In the genomic region with DNA sequence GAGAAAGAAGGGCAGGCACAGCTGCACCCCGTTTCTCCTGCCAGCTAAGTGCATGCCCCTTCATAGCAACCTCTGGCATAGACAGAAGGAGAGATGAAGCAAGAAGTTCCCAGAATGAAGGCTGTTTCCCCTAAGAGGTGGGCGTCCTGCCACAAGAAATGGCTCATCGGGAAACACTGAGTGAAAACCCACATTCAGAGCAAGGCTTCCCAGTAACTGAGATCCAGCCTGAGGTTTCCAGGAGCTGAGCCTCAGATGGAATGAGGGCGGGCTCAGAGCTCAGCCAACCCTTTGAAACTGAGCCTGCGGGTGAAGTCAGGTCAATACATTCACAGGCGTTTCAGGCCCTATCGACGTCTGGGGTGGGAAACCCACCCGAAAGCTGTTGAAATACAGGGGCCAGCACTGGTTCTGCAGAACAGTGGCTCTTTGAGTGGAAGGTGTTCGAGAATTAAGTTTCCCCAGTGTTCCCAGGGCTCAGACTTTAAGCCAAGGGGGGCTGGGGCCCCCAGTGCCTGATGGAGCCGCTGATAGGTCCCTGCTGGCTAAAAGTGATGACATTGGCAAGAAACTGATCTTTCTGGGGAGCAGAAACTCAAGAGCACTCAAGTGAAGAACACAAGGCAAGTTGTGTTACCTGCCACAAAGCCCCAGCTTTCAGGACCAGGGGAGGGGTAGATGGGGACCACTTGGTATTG, we compare ENCODE assay signal across 12 cellular contexts.
DNase-seq lines count a peak whose midpoint lies in the region; ATAC-seq and TF ChIP-seq lines count a peak whose summit lies in the region.
"Had no signal": no experiment of that assay in that cellular context is flagged by ENCODE, and none has a peak within 500 bp of the region (broad histone marks: within the 10 kb centered on the region; RNA-seq: fewer than 3 reads in every experiment).

No MANE protein-coding gene starts in this region.

- no peaks in the 10 kb centered on the region for H3K36me3 Mint-ChIP-seq in activated CD4-positive, alpha-beta memory T cell treated with anti-CD3 and anti-CD28 coated beads for 36 hours
- H3K36me3 Mint-ChIP-seq in activated CD4-positive, alpha-beta memory T cell treated with anti-CD3 and anti-CD28 coated beads, Interleukin-2, amount 10 ng/mL, durations not matched to agents 7 days and 5 days (ENCODE audit: low read depth), result no peaks in the 10 kb centered on the region

- H3K27ac ChIP-seq in muscle layer of duodenum (ENCODE audit: low read length) (peak overlapping the region; percentile 64), thoracic aorta (peak overlapping the region; percentile 39 to 40)
- H3K27ac ChIP-seq: BLaER1 treated with 17β-estradiol and CSF1 and Interleukin-3, amounts not matched to agents 10 nM and 100 nM; HL-60 had no signal

- no peaks in the 10 kb centered on the region for H3K9me3 ChIP-seq in muscle layer of duodenum (ENCODE audit: control insufficient read depth in 1 of 2, low read length in 2 of 2)
- H3K9me3 ChIP-seq in thoracic aorta, result no peaks in the 10 kb centered on the region
- H3K9me3 ChIP-seq: BLaER1 treated with 17β-estradiol and CSF1 and Interleukin-3, amounts not matched to agents 10 nM and 100 nM had no signal

- H3K27me3 ChIP-seq in muscle layer of duodenum (ENCODE audit: low read depth, low read length) (no peaks in the 10 kb centered on the region), thoracic aorta (replicated peaks; ENCODE audit: insufficient read depth) (no peaks in the 10 kb centered on the region)
- H3K27me3 ChIP-seq: BLaER1 treated with 17β-estradiol and CSF1 and Interleukin-3, amounts not matched to agents 10 nM and 100 nM had no signal

- CTCF ChIA-PET in activated CD4-positive, alpha-beta memory T cell treated with anti-CD3 and anti-CD28 coated beads for 36 hours (lab: Charles Lee), result no interaction called here
- CTCF ChIA-PET in activated CD4-positive, alpha-beta memory T cell treated with anti-CD3 and anti-CD28 coated beads, Interleukin-2, amount 10 ng/mL, durations not matched to agents 7 days and 5 days (lab: Charles Lee), result no interaction called here

- intact Hi-C loops in activated CD4-positive, alpha-beta memory T cell treated with anti-CD3 and anti-CD28 coated beads for 36 hours (cut with micrococcal nuclease), result no loop called here

- peak; percentile 39 for DNase-seq in activated CD4-positive, alpha-beta memory T cell treated with anti-CD3 and anti-CD28 coated beads for 36 hours
- no peak for DNase-seq in activated CD4-positive, alpha-beta memory T cell treated with anti-CD3 and anti-CD28 coated beads, Interleukin-2, amount 10 ng/mL, durations not matched to agents 7 days and 5 days
- DNase-seq in fibroblast of mammary gland (ENCODE audit: low read depth) (peak; percentile 96), thoracic aorta (ENCODE audit: low spot score) (peak; percentile 74), germinal center (ENCODE audit: low spot score) (no peak), NCI-H345 (lab: John Stamatoyannopoulos, UW) (no peak)
- DNase-seq: activated CD4-positive, alpha-beta T cell treated with anti-CD3 and anti-CD28 coated beads, Interleukin-2, amount 50 U/mL, for 4 hours; NK-92 treated with Interleukin-12 subunit alpha and Interleukin-12 subunit beta, amount 100 ng/mL, for 24 hours had no signal

- ATAC-seq in thoracic aorta (ENCODE audit: insufficient number of reproducible peaks, low FRiP score, low read depth) (peak; percentile 39), GM21723 (IDR thresholded peaks at IDR 0.05; ENCODE audit: unreplicated experiment) (no peak)

- H3K4me1 ChIP-seq in muscle layer of duodenum (ENCODE audit: control insufficient read depth in 1 of 2, insufficient read depth in 2 of 2, low read length in 2 of 2), result peaks cover 8 to 21% of the 10 kb centered on the region in 2 donors
- peaks cover 11 to 25% of the 10 kb centered on the region in 2 donors for H3K4me1 ChIP-seq in thoracic aorta (ENCODE audit: control insufficient read depth in 1 of 2, low read depth in 2 of 2)

- H3K4me3 ChIP-seq in fibroblast of mammary gland (ENCODE audit: control insufficient read depth, low read depth, low read length) (no peak overlapping the region), muscle layer of duodenum (ENCODE audit: low read depth in 1 of 2, low read length in 2 of 2) (no peak overlapping the region), thoracic aorta (no peak overlapping the region)
- H3K4me3 ChIP-seq: BLaER1 treated with 17β-estradiol and CSF1 and Interleukin-3, amounts not matched to agents 10 nM and 100 nM had no signal

- H3K27me3 Mint-ChIP-seq in activated CD4-positive, alpha-beta memory T cell treated with anti-CD3 and anti-CD28 coated beads for 36 hours, result peaks cover 11% of the 10 kb centered on the region
- peaks cover 17% of the 10 kb centered on the region for H3K27me3 Mint-ChIP-seq in activated CD4-positive, alpha-beta memory T cell treated with anti-CD3 and anti-CD28 coated beads, Interleukin-2, amount 10 ng/mL, durations not matched to agents 7 days and 5 days

- no peak overlapping the region for H3K4me3 Mint-ChIP-seq in activated CD4-positive, alpha-beta memory T cell treated with anti-CD3 and anti-CD28 coated beads for 36 hours
- no peak overlapping the region for H3K4me3 Mint-ChIP-seq in activated CD4-positive, alpha-beta memory T cell treated with anti-CD3 and anti-CD28 coated beads, Interleukin-2, amount 10 ng/mL, durations not matched to agents 7 days and 5 days

- peaks cover 15% of the 10 kb centered on the region for H3K4me1 Mint-ChIP-seq in activated CD4-positive, alpha-beta memory T cell treated with anti-CD3 and anti-CD28 coated beads for 36 hours (ENCODE audit: low read depth)
- peaks cover 12% of the 10 kb centered on the region for H3K4me1 Mint-ChIP-seq in activated CD4-positive, alpha-beta memory T cell treated with anti-CD3 and anti-CD28 coated beads, Interleukin-2, amount 10 ng/mL, durations not matched to agents 7 days and 5 days

- peaks cover 9% of the 10 kb centered on the region for H3K9me3 Mint-ChIP-seq in activated CD4-positive, alpha-beta memory T cell treated with anti-CD3 and anti-CD28 coated beads for 36 hours
- no peaks in the 10 kb centered on the region for H3K9me3 Mint-ChIP-seq in activated CD4-positive, alpha-beta memory T cell treated with anti-CD3 and anti-CD28 coated beads, Interleukin-2, amount 10 ng/mL, durations not matched to agents 7 days and 5 days

- TF ChIP-seq CTCF in fibroblast of mammary gland (conservative IDR thresholded peaks at IDR 0.05; ENCODE audit: control insufficient read depth, insufficient read depth, low read depth, low read length) (no peak), thoracic aorta (IDR thresholded peaks at IDR 0.05) (no peak)

- H3K36me3 ChIP-seq in muscle layer of duodenum (ENCODE audit: control insufficient read depth in 1 of 2, insufficient read depth in 2 of 2, low read length in 2 of 2) (no peaks in the 10 kb centered on the region), thoracic aorta (no peaks in the 10 kb centered on the region)
- H3K36me3 ChIP-seq: BLaER1 treated with 17β-estradiol and CSF1 and Interleukin-3, amounts not matched to agents 10 nM and 100 nM had no signal

- POLR2A ChIA-PET in activated CD4-positive, alpha-beta memory T cell treated with anti-CD3 and anti-CD28 coated beads for 36 hours (lab: Charles Lee), result no interaction called here
- POLR2A ChIA-PET in activated CD4-positive, alpha-beta memory T cell treated with anti-CD3 and anti-CD28 coated beads, Interleukin-2, amount 10 ng/mL, durations not matched to agents 7 days and 5 days (lab: Charles Lee), result no interaction called here

- no peak overlapping the region for H3K27ac Mint-ChIP-seq in activated CD4-positive, alpha-beta memory T cell treated with anti-CD3 and anti-CD28 coated beads for 36 hours
- H3K27ac Mint-ChIP-seq in activated CD4-positive, alpha-beta memory T cell treated with anti-CD3 and anti-CD28 coated beads, Interleukin-2, amount 10 ng/mL, durations not matched to agents 7 days and 5 days, result no peak overlapping the region

Comparison
In these comparisons a context has a peak if more than half of its experiments do, and no peak if none do; other contexts are left out.
1. DNase-seq: peak in activated CD4-positive, alpha-beta memory T cell treated with anti-CD3 and anti-CD28 coated beads for 36 hours (single experiment), fibroblast of mammary gland (single experiment) and thoracic aorta (single experiment); none in activated CD4-positive, alpha-beta memory T cell treated with anti-CD3 and anti-CD28 coated beads, Interleukin-2, amount 10 ng/mL, durations not matched to agents 7 days and 5 days (single experiment), germinal center (single experiment) and NCI-H345 (single experiment).